17 cellular contexts compared by ENCODE assay signal in the genomic region with DNA sequence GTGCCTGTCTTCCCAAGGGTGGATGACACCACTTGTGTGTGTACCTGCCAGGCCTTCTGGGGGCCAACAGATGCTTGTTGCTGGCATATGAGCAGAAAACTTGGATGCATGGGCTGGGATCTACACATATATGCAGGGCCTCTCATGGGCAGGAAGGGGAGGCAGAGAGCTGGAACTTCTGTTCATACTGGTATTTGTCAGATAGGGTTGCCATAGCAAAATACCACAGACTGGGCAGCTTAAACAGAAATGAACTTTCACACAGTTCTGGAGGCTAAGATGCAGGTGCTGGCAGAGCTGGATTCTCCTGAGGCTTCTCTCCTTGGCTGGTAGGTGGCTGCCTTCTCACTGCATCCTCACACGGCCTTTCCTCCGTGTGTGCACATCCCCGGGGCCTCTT.
DNase-seq lines count a peak whose midpoint lies in the region; ATAC-seq and TF ChIP-seq lines count a peak whose summit lies in the region.
"Had no signal": no experiment of that assay in that cellular context is flagged by ENCODE, and none has a peak within 500 bp of the region (broad histone marks: within the 10 kb centered on the region; RNA-seq: fewer than 3 reads in every experiment).

No MANE protein-coding gene starts in this region.

- TF ChIP-seq EP300 in sigmoid colon (IDR thresholded peaks at IDR 0.05): no peak

- no peaks in the 10 kb centered on the region for H3K9me2 ChIP-seq in PC-3 (replicated peaks; ENCODE audit: low read length)

- H3K27me3 ChIP-seq in PC-3 (ENCODE audit: low read length): peaks cover 17% of the 10 kb centered on the region
- H3K27me3 ChIP-seq in heart left ventricle: no peaks in the 10 kb centered on the region
- H3K27me3 ChIP-seq in sigmoid colon: no peaks in the 10 kb centered on the region
- H3K27me3 ChIP-seq: colonic mucosa, neural progenitor cell, thyroid gland had no signal

- no peak for TF ChIP-seq POLR2A in heart left ventricle (IDR thresholded peaks at IDR 0.05)
- TF ChIP-seq POLR2A in sigmoid colon (IDR thresholded peaks at IDR 0.05): no peak

- WGBS in heart left ventricle, 4 donors: 41 to 73% (median 53%) methylated on average over 3 of the region's 3 CpGs
- WGBS in sigmoid colon, 2 donors: 65 to 80% methylated on average over 3 of the region's 3 CpGs

- H3K4me3 ChIP-seq in PC-3 (ENCODE audit: low read length): no peak overlapping the region
- no peak overlapping the region for H3K4me3 ChIP-seq in heart left ventricle
- no peak overlapping the region for H3K4me3 ChIP-seq in sigmoid colon
- H3K4me3 ChIP-seq: colonic mucosa, neural progenitor cell, thyroid gland had no signal

- intact Hi-C loops in PC-3 (cut with micrococcal nuclease): no loop called here
- intact Hi-C loops in heart left ventricle (cut with DNase I): loop anchor here in 2 of 10 donors (2.0 kb wide), 2 partner anchors 39 to 63 kb away; no protein-coding TSS in a partner anchor
- intact Hi-C loops in sigmoid colon (cut with DNase I): no loop called here

- CTCF ChIA-PET in PC-3 (lab: Charles Lee): no interaction called here

- H3K9ac ChIP-seq in PC-3 (ENCODE audit: low read length): no peak overlapping the region
- H3K9ac ChIP-seq: neural progenitor cell had no signal

- no peaks in the 10 kb centered on the region for H4K20me1 ChIP-seq in PC-3 (ENCODE audit: low read length)

- TF ChIP-seq CTCF in PC-3 (conservative IDR thresholded peaks at IDR 0.05; ENCODE audit: low read depth, low read length) (no peak), heart left ventricle (IDR thresholded peaks at IDR 0.05) (peak in 9 of 12 donors; percentile 11 to 44 (median 26)), sigmoid colon (IDR thresholded peaks at IDR 0.05) (no peak)

- BruUV-seq in PC-3 (replicated peaks; lab: Mats Ljungman, UMichigan): no TSS peak

- no peak overlapping the region for H2AFZ ChIP-seq in PC-3 (ENCODE audit: low read length)
- H2AFZ ChIP-seq: neural progenitor cell had no signal

- H3K27ac ChIP-seq in PC-3 (ENCODE audit: low read length) (no peak overlapping the region), heart left ventricle (peak overlapping the region in 2 of 12 donors; percentile 43 to 62), sigmoid colon (peak overlapping the region in 2 of 4 donors; percentile 43 to 67)
- H3K27ac ChIP-seq: colonic mucosa, neural progenitor cell, thyroid gland had no signal

- POLR2A ChIA-PET in PC-3 (lab: Charles Lee; ENCODE audit: unreplicated experiment): no interaction called here

- no peaks in the 10 kb centered on the region for H3K9me3 ChIP-seq in PC-3 (ENCODE audit: low read length)
- no peaks in the 10 kb centered on the region for H3K9me3 ChIP-seq in heart left ventricle
- H3K9me3 ChIP-seq in sigmoid colon: peaks cover 0 to 2% (median 0%) of the 10 kb centered on the region in 4 donors
- H3K9me3 ChIP-seq: colonic mucosa, thyroid gland had no signal

- DNase-seq in SIG-M5 treated with dmso at 0.1 percent for 504 hours (lab: John Stamatoyannopoulos, UW; ENCODE audit: unreplicated experiment) (peak; percentile 21), SIG-M5 (lab: John Stamatoyannopoulos, UW) (no peak), PC-3 (peak; percentile 40), heart left ventricle (peak in 4 of 5 donors; percentile 11 to 50 (median 26)), sigmoid colon (peak; percentile 62), cerebellum (ENCODE audit: low spot score) (no peak), NCI-H2227 treated with DMSO at 0.1 percent for 48 hours (lab: John Stamatoyannopoulos, UW) (no peak)
- no peak for DNase-seq in stimulated activated CD4-positive, alpha-beta T cell treated with anti-CD3 and anti-CD28 coated beads, Interleukin-15, amount 100 ng/mL, for 24 hours
- DNase-seq: anterior cingulate cortex, colonic mucosa, DMS153, left colon, NCI-H2107, NCI-H748 treated with DMSO at 0.1 percent for 48 hours, thyroid gland had no signal

- H3K79me2 ChIP-seq in PC-3 (ENCODE audit: low read length): no peaks in the 10 kb centered on the region

- H3K4me1 ChIP-seq in PC-3 (ENCODE audit: insufficient read depth, low read length): no peaks in the 10 kb centered on the region
- H3K4me1 ChIP-seq in heart left ventricle: peaks cover 0 to 22% (median 0%) of the 10 kb centered on the region in 12 donors
- peaks cover 0 to 31% (median 20%) of the 10 kb centered on the region in 4 donors for H3K4me1 ChIP-seq in sigmoid colon
- H3K4me1 ChIP-seq: colonic mucosa, neural progenitor cell, thyroid gland had no signal

- ATAC-seq in PC-3 (no peak), heart left ventricle (peak; percentile 85 to 96 (median 90))
- ATAC-seq: left colon; stimulated activated effector memory CD8-positive, alpha-beta T cell treated with anti-CD3 and anti-CD28 coated beads, Interleukin-12 subunit alpha, Interleukin-12 subunit beta, amount 100 ng/mL, for 72 hours had no signal

- no peak overlapping the region for H3K4me2 ChIP-seq in PC-3 (ENCODE audit: low read length)
- H3K4me2 ChIP-seq: neural progenitor cell had no signal

- H3F3A ChIP-seq in PC-3 (ENCODE audit: low read length, unreplicated experiment): no peaks in the 10 kb centered on the region

- H3K36me3 ChIP-seq in PC-3 (ENCODE audit: low read depth, low read length) (no peaks in the 10 kb centered on the region), heart left ventricle (no peaks in the 10 kb centered on the region), sigmoid colon (no peaks in the 10 kb centered on the region)
- H3K36me3 ChIP-seq: colonic mucosa, neural progenitor cell, thyroid gland had no signal

Comparison
In these comparisons a context has a peak if more than half of its experiments do, and no peak if none do; other contexts are left out.
1. DNase-seq: peak in SIG-M5 treated with dmso at 0.1 percent for 504 hours (single experiment), PC-3 (single experiment), heart left ventricle (4 of 5) and sigmoid colon (single experiment); none in SIG-M5 (single experiment), cerebellum (single experiment), stimulated activated CD4-positive, alpha-beta T cell treated with anti-CD3 and anti-CD28 coated beads, Interleukin-15, amount 100 ng/mL, for 24 hours (single experiment) and NCI-H2227 treated with DMSO at 0.1 percent for 48 hours (single experiment).
2. CTCF ChIP-seq: peak in heart left ventricle (9 of 12); none in PC-3 (single experiment) and sigmoid colon (0 of 4).